In the genomic region with DNA sequence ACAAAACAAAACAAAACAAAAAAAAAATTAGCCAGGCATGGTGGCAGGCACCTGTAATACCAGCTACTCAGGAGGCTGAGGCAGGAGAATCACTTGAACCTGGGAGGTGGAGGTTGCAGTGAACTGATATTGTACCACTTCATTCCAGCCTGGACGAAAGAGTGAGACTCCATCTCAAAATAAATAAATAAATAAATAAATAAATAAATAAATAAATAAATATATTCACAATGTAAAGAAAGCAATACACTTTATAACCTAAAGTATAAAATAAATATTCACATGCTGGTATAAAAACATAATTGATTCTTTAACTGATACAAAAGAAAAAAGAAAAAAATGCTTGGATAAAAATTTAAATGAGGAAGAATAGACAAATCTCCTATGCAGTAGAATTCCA, we compare ENCODE assay signal across 1 cellular context. TPM values are rescaled to one million over a fixed set of nuclear protein-coding genes. Genes with fewer than 3 reads are reported as not detected.
"Had no signal": no experiment of that assay in that cellular context is flagged by ENCODE, and none has a peak within 500 bp of the region (broad histone marks: within the 10 kb centered on the region; RNA-seq: fewer than 3 reads in every experiment).

No MANE protein-coding gene starts in this region.

RNA-seq across cellular contexts. Expression of a gene that starts 10.1 kb away (rescaled TPM):
- total RNA-seq: GM12878 had no signal
- polyA plus RNA-seq: GM12878 had no signal
